Comparison of ENCODE assay signal across 1 cellular context in the genomic region with DNA sequence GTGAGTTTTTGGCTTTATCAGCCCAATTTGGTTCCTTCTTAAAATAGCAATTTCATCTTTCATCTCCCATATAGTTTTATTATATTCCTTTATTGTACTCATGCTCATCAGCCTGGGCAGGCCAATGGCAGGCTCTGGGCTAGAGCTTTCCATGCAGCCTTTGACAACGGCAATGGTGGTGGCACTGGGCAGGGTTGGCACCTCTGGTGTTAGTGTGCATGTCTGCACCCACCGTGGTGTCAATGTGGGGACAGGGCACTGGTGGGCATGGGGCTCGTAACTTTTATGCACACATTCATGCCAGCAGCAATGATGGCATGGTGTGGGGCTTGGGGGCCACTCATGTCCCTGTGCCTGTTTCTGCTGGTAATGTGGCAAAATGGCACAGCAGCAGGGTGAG.
TF ChIP-seq lines count a peak whose summit lies in the region.

No MANE protein-coding gene starts in this region.

TF ChIP-seq in GM23338, 12 proteins besides CTCF, POLR2A, EP300 and RAD21 (continued from another document):
- no peak for TF ChIP-seq EZH2phosphoT487 (IDR thresholded peaks at IDR 0.05; ENCODE audit: unreplicated experiment)
TF ChIP-seq in GM23338: peak in this region for 0.
